Comparison of ENCODE assay signal across 1 cellular context in the genomic region with DNA sequence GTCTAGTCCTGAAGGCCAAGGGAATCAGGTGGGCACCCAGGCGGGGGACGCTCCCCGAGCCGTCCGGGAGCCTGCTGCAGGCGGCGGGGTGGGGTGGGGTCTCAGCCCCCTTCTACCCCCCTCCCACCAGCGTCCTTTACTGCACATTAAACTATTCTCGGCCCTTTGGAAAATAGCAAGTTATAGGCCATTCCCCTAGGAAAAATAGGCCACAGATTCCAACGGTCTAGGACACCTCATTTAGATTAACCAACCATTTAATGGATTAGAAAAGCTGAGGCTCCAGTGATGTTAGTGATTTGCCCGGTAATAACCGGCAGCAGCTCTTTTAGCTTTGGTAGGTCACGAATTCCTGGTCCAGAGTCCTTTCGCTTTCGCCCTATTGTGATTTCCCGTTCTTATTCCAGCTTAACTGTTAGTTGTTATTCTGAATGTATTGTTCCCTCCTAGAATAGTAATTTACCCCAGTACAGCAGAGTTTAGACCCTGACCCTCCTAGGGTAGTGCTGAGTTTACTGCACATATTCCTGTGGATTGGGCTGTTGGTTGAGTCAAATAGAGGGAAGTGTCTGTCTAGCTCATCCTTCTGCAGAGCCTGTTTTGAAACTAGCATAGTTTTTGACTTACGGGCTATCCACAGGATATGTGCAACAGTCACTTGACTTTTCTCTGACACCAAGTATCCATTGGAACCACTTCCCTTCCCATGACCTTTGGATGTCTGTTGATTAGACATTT.
TF ChIP-seq lines count a peak whose summit lies in the region.

No MANE protein-coding gene starts in this region.

TF ChIP-seq in HCT116, 20 proteins besides CTCF, POLR2A, EP300 and RAD21:
- peak; percentile 88; the same call in 1 of the 2 replicates for TF ChIP-seq ZFX (IDR thresholded peaks at IDR 0.05)
- TF ChIP-seq, protein P1, sequence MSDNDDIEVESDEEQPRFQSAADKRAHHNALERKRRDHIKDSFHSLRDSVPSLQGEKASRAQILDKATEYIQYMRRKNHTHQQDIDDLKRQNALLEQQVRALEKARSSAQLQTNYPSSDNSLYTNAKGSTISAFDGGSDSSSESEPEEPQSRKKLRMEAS (IDR thresholded peaks at IDR 0.05): no peak
